ENCODE assay signal across 8 cellular contexts in genomic region chr4:75723802-75724065, GRCh38. TPM values are rescaled to one million over a fixed set of nuclear protein-coding genes. Genes with fewer than 3 reads are reported as not detected.
DNase-seq lines count a peak whose midpoint lies in the region; ATAC-seq, FAIRE-seq and TF ChIP-seq lines count a peak whose summit lies in the region.

No MANE protein-coding gene starts in this region.

- H3K4me3 ChIP-seq in bronchial epithelial cell (ENCODE audit: low read depth, low read length) = peak overlapping the region; percentile 98
- peak overlapping the region; percentile 83 for H3K4me3 ChIP-seq in mucosa of descending colon
- H3K4me3 ChIP-seq in aorta (ENCODE audit: low read length in 2 of 2) = peak overlapping the region; percentile 57 to 75

- peak overlapping the region in 1 of 2 donors; percentile 40 for H3K27ac ChIP-seq in aorta (ENCODE audit: low read depth in 1 of 2, low read length in 2 of 2)

- H3K4me1 ChIP-seq in mucosa of descending colon (ENCODE audit: low read depth) (peaks cover 28% of the 10 kb centered on the region), aorta (ENCODE audit: control insufficient read depth in 1 of 2, insufficient read depth in 2 of 2, low read length in 2 of 2) (peaks cover 0 to 6% of the 10 kb centered on the region in 2 donors)

- peak overlapping the region; percentile 95 for H3K4me3 Mint-ChIP-seq in stimulated activated naive CD8-positive, alpha-beta T cell treated with anti-CD3 and anti-CD28 coated beads, Interleukin-15, Interleukin-2, amounts not matched to agents 100 ng/mL and 50 ng/mL, for 24 hours

- H3K27me3 ChIP-seq in bronchial epithelial cell (ENCODE audit: control insufficient read depth, insufficient read depth, low read length) = no peaks in the 10 kb centered on the region
- H3K27me3 ChIP-seq in aorta (ENCODE audit: control insufficient read depth in 1 of 2, insufficient read depth in 2 of 2, low read length in 1 of 2) = no peaks in the 10 kb centered on the region

- peak overlapping the region; percentile 97 for H3K27ac Mint-ChIP-seq in stimulated activated naive CD8-positive, alpha-beta T cell treated with anti-CD3 and anti-CD28 coated beads, Interleukin-15, Interleukin-2, amounts not matched to agents 100 ng/mL and 50 ng/mL, for 24 hours

- H3K36me3 Mint-ChIP-seq in stimulated activated naive CD8-positive, alpha-beta T cell treated with anti-CD3 and anti-CD28 coated beads, Interleukin-15, Interleukin-2, amounts not matched to agents 100 ng/mL and 50 ng/mL, for 24 hours (ENCODE audit: low read depth) = peaks cover 15% of the 10 kb centered on the region

- FAIRE-seq in bronchial epithelial cell (lab: Jason Lieb, UNC) = no peak

- no peaks in the 10 kb centered on the region for H3K9me3 Mint-ChIP-seq in stimulated activated naive CD8-positive, alpha-beta T cell treated with anti-CD3 and anti-CD28 coated beads, Interleukin-15, Interleukin-2, amounts not matched to agents 100 ng/mL and 50 ng/mL, for 24 hours

- no peak for ATAC-seq in stimulated activated naive CD8-positive, alpha-beta T cell treated with anti-CD3 and anti-CD28 coated beads, Interleukin-15, Interleukin-2, amounts not matched to agents 100 U/mL and 50 U/mL, for 24 hours
- no peak for ATAC-seq in mucosa of descending colon
- ATAC-seq in aorta (ENCODE audit: low FRiP score) = no peak
- ATAC-seq in HG03139 (IDR thresholded peaks at IDR 0.05; ENCODE audit: unreplicated experiment) = no peak
- no peak for ATAC-seq in HG02610 (IDR thresholded peaks at IDR 0.05; ENCODE audit: unreplicated experiment)
- ATAC-seq in HG03159 (IDR thresholded peaks at IDR 0.05; ENCODE audit: unreplicated experiment) = no peak

- no peaks in the 10 kb centered on the region for H3K9me3 ChIP-seq in mucosa of descending colon
- no peaks in the 10 kb centered on the region for H3K9me3 ChIP-seq in aorta (ENCODE audit: control insufficient read depth, low read length)

- no peaks in the 10 kb centered on the region for H3K27me3 Mint-ChIP-seq in stimulated activated naive CD8-positive, alpha-beta T cell treated with anti-CD3 and anti-CD28 coated beads, Interleukin-15, Interleukin-2, amounts not matched to agents 100 ng/mL and 50 ng/mL, for 24 hours

- no peak for DNase-seq in stimulated activated naive CD8-positive, alpha-beta T cell treated with anti-CD3 and anti-CD28 coated beads, Interleukin-15, Interleukin-2, amounts not matched to agents 100 U/mL and 50 U/mL, for 24 hours
- DNase-seq in bronchial epithelial cell (ENCODE audit: low read depth) (no peak), mucosa of descending colon (no peak), aorta (no peak)

- TF ChIP-seq CTCF in bronchial epithelial cell (IDR thresholded peaks at IDR 0.05; ENCODE audit: insufficient read depth, low read length, severe bottlenecking) (no peak), mucosa of descending colon (IDR thresholded peaks at IDR 0.05) (no peak)

- no peaks in the 10 kb centered on the region for H3K36me3 ChIP-seq in bronchial epithelial cell (ENCODE audit: control insufficient read depth, insufficient read depth, low read length)
- H3K36me3 ChIP-seq in mucosa of descending colon (ENCODE audit: low read depth) = no peaks in the 10 kb centered on the region
- H3K36me3 ChIP-seq in aorta (ENCODE audit: control insufficient read depth in 1 of 2, insufficient read depth in 2 of 2, low read length in 1 of 2) = no peaks in the 10 kb centered on the region

- peaks cover 55% of the 10 kb centered on the region for H3K4me1 Mint-ChIP-seq in stimulated activated naive CD8-positive, alpha-beta T cell treated with anti-CD3 and anti-CD28 coated beads, Interleukin-15, Interleukin-2, amounts not matched to agents 100 ng/mL and 50 ng/mL, for 24 hours (ENCODE audit: low read depth)

- 1% methylated on average over 3 of the region's 3 CpGs for WGBS in aorta, 2 donors

- intact Hi-C loops in mucosa of descending colon (cut with DNase I, micrococcal nuclease) = loop anchor here in 1 of 2 donors (5.0 kb wide), 1 partner anchor 51 kb away; the partner anchor contains the start of gene G3BP2
- intact Hi-C loops in aorta (cut with DNase I) = loop anchor here (1.0 to 10.0 kb wide), 3 partner anchors 50 to 71 kb away; partner anchors contain the start of gene G3BP2 (in 2 of the 2)

RNA-seq across cellular contexts. Expression of gene USO1, which starts 0.6 kb away (rescaled TPM):
- total RNA-seq in bronchial epithelial cell = 74.6 and 89.5 TPM in 2 replicates
- total RNA-seq in mucosa of descending colon = 10 to 100 TPM; 44.3 to 65.8 (median 55.9) TPM
- 10 to 100 TPM; 77.2 to 86.6 TPM for total RNA-seq in aorta
- 10 to 100 TPM; 50.6 to 51.7 TPM for polyA plus RNA-seq in aorta

RNA-seq across cellular contexts. Expression of gene G3BP2, which starts 50.5 kb away (rescaled TPM):
- total RNA-seq in bronchial epithelial cell (190 and 204 TPM in 2 replicates), mucosa of descending colon (100 to 1,000 TPM; 144 to 149 (median 149) TPM), aorta (10 to 100 TPM; 99.6 to 99.7 TPM)
- 10 to 100 TPM; 36.7 to 38.6 TPM for polyA plus RNA-seq in aorta
